ENCODE assay signal across 13 cellular contexts in genomic region chr2:159155315-159155714, GRCh38.
DNase-seq lines count a peak whose midpoint lies in the region; ATAC-seq, FAIRE-seq and TF ChIP-seq lines count a peak whose summit lies in the region.
"Had no signal": no experiment of that assay in that cellular context is flagged by ENCODE, and none has a peak within 500 bp of the region (broad histone marks: within the 10 kb centered on the region; RNA-seq: fewer than 3 reads in every experiment).

No MANE protein-coding gene starts in this region.

- peak overlapping the region; percentile 55 for H3K4me2 ChIP-seq in hepatocyte
- H3K4me2 ChIP-seq: KMS-11 had no signal

- H3K4me1 ChIP-seq in hepatocyte (ENCODE audit: insufficient read depth) (peaks cover 51% of the 10 kb centered on the region), pancreas (peaks cover 32 to 51% (median 41%) of the 10 kb centered on the region in 3 donors), aorta (ENCODE audit: control insufficient read depth in 1 of 2, insufficient read depth in 2 of 2, low read length in 2 of 2) (no peaks in the 10 kb centered on the region)

- H3K27me3 ChIP-seq in hepatocyte (no peaks in the 10 kb centered on the region), pancreas (no peaks in the 10 kb centered on the region), aorta (ENCODE audit: control insufficient read depth in 1 of 2, insufficient read depth in 2 of 2, low read length in 1 of 2) (no peaks in the 10 kb centered on the region)

- no peaks in the 10 kb centered on the region for H3K9me2 ChIP-seq in hepatocyte (replicated peaks; ENCODE audit: insufficient read depth)

- H3K9me3 ChIP-seq in hepatocyte (ENCODE audit: low read depth) (no peaks in the 10 kb centered on the region), pancreas (no peaks in the 10 kb centered on the region), aorta (ENCODE audit: control insufficient read depth, low read length) (no peaks in the 10 kb centered on the region)

- H3K4me3 ChIP-seq in hepatocyte (no peak overlapping the region), pancreas (peak overlapping the region in 2 of 4 donors; percentile 8 to 9), aorta (ENCODE audit: low read length in 2 of 2) (no peak overlapping the region)

- no peak for FAIRE-seq in pancreas (lab: Jason Lieb, UNC)

- peak; percentile 83 for DNase-seq in DMS79 treated with DMSO at 0.1 percent for 48 hours (lab: John Stamatoyannopoulos, UW)
- peak; percentile 24 for DNase-seq in NCI-H526 treated with DMSO at 0.1 percent for 48 hours (lab: John Stamatoyannopoulos, UW)
- DNase-seq in hepatocyte (ENCODE audit: low spot score) = peak; percentile 56
- DNase-seq in pancreas = peak; percentile 51 to 69 (median 58)
- no peak for DNase-seq in aorta
- no peak for DNase-seq in activated CD8-positive, alpha-beta memory T cell treated with anti-CD3 and anti-CD28 coated beads, Interleukin-2, amount 50 U/mL, for 48 hours
- DNase-seq: C1 segment of cervical spinal cord, cortex of kidney, NCI-H446, SIG-M5 had no signal

- peaks cover 5% of the 10 kb centered on the region for H3K79me2 ChIP-seq in hepatocyte

- ATAC-seq in pancreas (peak; percentile 73 to 85 (median 80)), GM19455 (IDR thresholded peaks at IDR 0.05; ENCODE audit: unreplicated experiment) (no peak), aorta (ENCODE audit: low FRiP score) (no peak), HG02973 (IDR thresholded peaks at IDR 0.05; ENCODE audit: unreplicated experiment) (no peak)

- intact Hi-C loops in pancreas (cut with DNase I) = no loop called here
- intact Hi-C loops in aorta (cut with DNase I) = no loop called here

- H3K27ac ChIP-seq in hepatocyte (peak overlapping the region; percentile 70), pancreas (peak overlapping the region; percentile 27 to 80 (median 54)), aorta (ENCODE audit: low read depth in 1 of 2, low read length in 2 of 2) (no peak overlapping the region)
- H3K27ac ChIP-seq: KMS-11 had no signal

- TF ChIP-seq CTCF in hepatocyte (IDR thresholded peaks at IDR 0.05; ENCODE audit: poor library complexity) (no peak), pancreas (IDR thresholded peaks at IDR 0.05) (no peak)

- no peaks in the 10 kb centered on the region for H3K36me3 ChIP-seq in hepatocyte (replicated peaks; ENCODE audit: insufficient read depth, low read depth)
- no peaks in the 10 kb centered on the region for H3K36me3 ChIP-seq in pancreas
- peaks cover 0 to 2% of the 10 kb centered on the region in 2 donors for H3K36me3 ChIP-seq in aorta (ENCODE audit: control insufficient read depth in 1 of 2, insufficient read depth in 2 of 2, low read length in 1 of 2)

- WGBS in hepatocyte (ENCODE audit: low lambda C conversion rate, missing lambda C conversion rate) = 55% methylated on average over 6 of the region's 6 CpGs
- WGBS in pancreas, 2 donors = 15 to 16% methylated on average over 6 of the region's 6 CpGs
- WGBS in aorta, 2 donors = 62 to 69% methylated on average over 6 of the region's 6 CpGs

- no peak overlapping the region for H2AFZ ChIP-seq in hepatocyte

- H4K20me1 ChIP-seq in hepatocyte (ENCODE audit: insufficient read depth, poor library complexity, severe bottlenecking) = no peaks in the 10 kb centered on the region

Comparison
In these comparisons a context has a peak if more than half of its experiments do, and no peak if none do; other contexts are left out.
1. DNase-seq: peak in DMS79 treated with DMSO at 0.1 percent for 48 hours (single experiment), NCI-H526 treated with DMSO at 0.1 percent for 48 hours (single experiment), hepatocyte (single experiment) and pancreas (6 of 6); none in aorta (0 of 2) and activated CD8-positive, alpha-beta memory T cell treated with anti-CD3 and anti-CD28 coated beads, Interleukin-2, amount 50 U/mL, for 48 hours (single experiment).
2. H3K27ac ChIP-seq: peak in hepatocyte (single experiment) and pancreas (4 of 4); none in aorta (0 of 2).
3. ATAC-seq: peak in pancreas (4 of 4); none in GM19455 (single experiment), aorta (single experiment) and HG02973 (single experiment).